9 cellular contexts compared by ENCODE assay signal in genomic region chr6:133921249-133921859, GRCh38. TPM values are rescaled to one million over a fixed set of nuclear protein-coding genes. Genes with fewer than 3 reads are reported as not detected.
DNase-seq lines count a peak whose midpoint lies in the region; ATAC-seq and TF ChIP-seq lines count a peak whose summit lies in the region.
"Had no signal": no experiment of that assay in that cellular context is flagged by ENCODE, and none has a peak within 500 bp of the region (broad histone marks: within the 10 kb centered on the region; RNA-seq: fewer than 3 reads in every experiment).

No MANE protein-coding gene starts in this region.

- TF ChIP-seq EP300 in ovary (IDR thresholded peaks at IDR 0.05) (no peak), transverse colon (IDR thresholded peaks at IDR 0.05; ENCODE audit: low read depth) (no peak)

- H3K36me3 ChIP-seq in ovary (no peaks in the 10 kb centered on the region), transverse colon (no peaks in the 10 kb centered on the region)

- no peaks in the 10 kb centered on the region for H3K36me3 Mint-ChIP-seq in activated T-helper 1 cell treated with anti-CD3 and anti-CD28 coated beads, Interleukin-12 subunit alpha, Interleukin-12 subunit beta, Interleukin-2, Interleukin-4 antibody, amounts not matched to agents 30 ng/mL and 10 ng/mL and 1 ng/mL, durations not matched to agents 14 hours and 24 hours and 36 hours (ENCODE audit: low read depth)
- H3K36me3 Mint-ChIP-seq: activated naive CD4-positive, alpha-beta T cell treated with anti-CD3 and anti-CD28 coated beads, Interleukin-2, amount 50 U/mL, for 24 hours had no signal

- H3K9me3 ChIP-seq in ovary (no peaks in the 10 kb centered on the region), transverse colon (no peaks in the 10 kb centered on the region)

- H3K4me1 Mint-ChIP-seq in activated T-helper 1 cell treated with anti-CD3 and anti-CD28 coated beads, Interleukin-12 subunit alpha, Interleukin-12 subunit beta, Interleukin-2, Interleukin-4 antibody, amounts not matched to agents 30 ng/mL and 10 ng/mL and 1 ng/mL, durations not matched to agents 14 hours and 24 hours and 36 hours (ENCODE audit: low read depth), result no peaks in the 10 kb centered on the region

- WGBS in ovary, 3 donors, result 3 to 8% (median 5%) methylated on average over 6 of the region's 6 CpGs
- 0 to 21% methylated on average over 1 to 6 of the region's 6 CpGs for WGBS in transverse colon (ENCODE audit: low coverage in 1 of 2), 2 donors

- peaks cover 18% of the 10 kb centered on the region for H3K27me3 Mint-ChIP-seq in activated T-helper 1 cell treated with anti-CD3 and anti-CD28 coated beads, Interleukin-12 subunit alpha, Interleukin-12 subunit beta, Interleukin-2, Interleukin-4 antibody, amounts not matched to agents 30 ng/mL and 10 ng/mL and 1 ng/mL, durations not matched to agents 14 hours and 24 hours and 36 hours (ENCODE audit: insufficient read depth)

- H3K4me1 ChIP-seq in ovary (ENCODE audit: insufficient read depth) (no peaks in the 10 kb centered on the region), transverse colon (peaks cover 0 to 4% (median 0%) of the 10 kb centered on the region in 4 donors)

- ATAC-seq in GM21528 (IDR thresholded peaks at IDR 0.05; ENCODE audit: low FRiP score, unreplicated experiment), result peak; percentile 61

- no peaks in the 10 kb centered on the region for H3K9me3 Mint-ChIP-seq in activated T-helper 1 cell treated with anti-CD3 and anti-CD28 coated beads, Interleukin-12 subunit alpha, Interleukin-12 subunit beta, Interleukin-2, Interleukin-4 antibody, amounts not matched to agents 30 ng/mL and 10 ng/mL and 1 ng/mL, durations not matched to agents 14 hours and 24 hours and 36 hours
- H3K9me3 Mint-ChIP-seq: activated naive CD4-positive, alpha-beta T cell treated with anti-CD3 and anti-CD28 coated beads, Interleukin-2, amount 50 U/mL, for 24 hours had no signal

- TF ChIP-seq CTCF in LNCaP clone FGC (IDR thresholded peaks at IDR 0.05; ENCODE audit: control insufficient read depth, extremely low read depth, insufficient read depth) (peak; percentile 80), fibroblast of villous mesenchyme (IDR thresholded peaks at IDR 0.05; ENCODE audit: insufficient read depth, low read depth, low read length) (peak; percentile 95), ovary (IDR thresholded peaks at IDR 0.05) (peak; percentile 57 to 70 (median 61)), transverse colon (IDR thresholded peaks at IDR 0.05) (peak; percentile 60 to 86 (median 80))

- DNase-seq in Caki2 (ENCODE audit: low read depth) (peak; percentile 71), LNCaP clone FGC (ENCODE audit: low read depth) (peak; percentile 35), RPMI8226 (peak; percentile 84), fibroblast of villous mesenchyme (ENCODE audit: low read depth) (peak; percentile 81), ovary (peak; percentile 76 to 89 (median 85)), transverse colon (peak; percentile 85)
- peak; percentile 35 for DNase-seq in activated T-helper 1 cell treated with anti-CD3 and anti-CD28 coated beads, Interleukin-12 subunit alpha, Interleukin-12 subunit beta, Interleukin-2, Interleukin-4 antibody, amounts not matched to agents 30 ng/mL and 10 ng/mL and 1 ng/mL, durations not matched to agents 14 hours and 24 hours and 36 hours (ENCODE audit: low spot score)

- in situ Hi-C loops in Caki2 (cut with HindIII; ENCODE audit: low pct_unique_long_range_greater_than_20kb, low sequenced_read_pairs), result no loop called here
- in situ Hi-C loops in transverse colon (cut with MboI; ENCODE audit: low pct_ligation_motif_present in 1 of 4, low pct_unique_long_range_greater_than_20kb in 1 of 4, low sequenced_read_pairs in 3 of 4), result loop anchor here in 3 of 4 donors (5.0 to 25.0 kb wide), 5 partner anchors 143 to 734 kb away; no protein-coding TSS in a partner anchor

- H3K27ac ChIP-seq in ovary, result no peak overlapping the region
- no peak overlapping the region for H3K27ac ChIP-seq in transverse colon

- H3K4me3 Mint-ChIP-seq in activated T-helper 1 cell treated with anti-CD3 and anti-CD28 coated beads, Interleukin-12 subunit alpha, Interleukin-12 subunit beta, Interleukin-2, Interleukin-4 antibody, amounts not matched to agents 30 ng/mL and 10 ng/mL and 1 ng/mL, durations not matched to agents 14 hours and 24 hours and 36 hours, result no peak overlapping the region
- H3K4me3 Mint-ChIP-seq: activated naive CD4-positive, alpha-beta T cell treated with anti-CD3 and anti-CD28 coated beads, Interleukin-2, amount 50 U/mL, for 24 hours had no signal

- H3K27ac Mint-ChIP-seq in activated T-helper 1 cell treated with anti-CD3 and anti-CD28 coated beads, Interleukin-12 subunit alpha, Interleukin-12 subunit beta, Interleukin-2, Interleukin-4 antibody, amounts not matched to agents 30 ng/mL and 10 ng/mL and 1 ng/mL, durations not matched to agents 14 hours and 24 hours and 36 hours, result no peak overlapping the region
- H3K27ac Mint-ChIP-seq: activated naive CD4-positive, alpha-beta T cell treated with anti-CD3 and anti-CD28 coated beads, Interleukin-2, amount 50 U/mL, for 24 hours had no signal

- H3K27me3 ChIP-seq in ovary, result no peaks in the 10 kb centered on the region
- peaks cover 6% of the 10 kb centered on the region for H3K27me3 ChIP-seq in transverse colon

- TF ChIP-seq POLR2A in ovary (IDR thresholded peaks at IDR 0.05) (no peak), transverse colon (IDR thresholded peaks at IDR 0.05) (no peak)

- no peak overlapping the region for H3K4me3 ChIP-seq in LNCaP clone FGC (ENCODE audit: low read depth, low read length)
- H3K4me3 ChIP-seq in fibroblast of villous mesenchyme (ENCODE audit: low read depth, low read length), result peak overlapping the region; percentile 29
- no peak overlapping the region for H3K4me3 ChIP-seq in ovary
- H3K4me3 ChIP-seq in transverse colon, result peak overlapping the region in 1 of 4 donors; percentile 25

- intact Hi-C loops in activated T-helper 1 cell treated with anti-CD3 and anti-CD28 coated beads, Interleukin-12 subunit alpha, Interleukin-12 subunit beta, Interleukin-2, Interleukin-4 antibody, amounts not matched to agents 30 ng/mL and 10 ng/mL and 1 ng/mL, durations not matched to agents 14 hours and 24 hours and 36 hours (cut with micrococcal nuclease), result loop anchor here (1.0 kb wide), 1 partner anchor 352 kb away; no protein-coding TSS in a partner anchor
- intact Hi-C loops in ovary (cut with DNase I) (loop anchor here (2.0 to 10.0 kb wide), 5 partner anchors 53 to 353 kb away; no protein-coding TSS in a partner anchor), transverse colon (cut with DNase I; ENCODE audit: low total_unique reads) (loop anchor here (5.0 to 10.0 kb wide), 2 partner anchors 143 to 176 kb away; no protein-coding TSS in a partner anchor)

RNA-seq across cellular contexts. Expression of gene TBPL1, which starts 31.7 kb away (rescaled TPM):
- total RNA-seq in Caki2 (2014; rRNA removed; shearing (Covaris generic); ENCODE audit: low replicate concordance), result 42.5 and 48.8 TPM in 2 replicates
- 40.5 and 42.2 TPM in 2 replicates for total RNA-seq in activated T-helper 1 cell treated with anti-CD3 and anti-CD28 coated beads, Interleukin-12 subunit alpha, Interleukin-12 subunit beta, Interleukin-2, Interleukin-4 antibody, amounts not matched to agents 30 ng/mL and 10 ng/mL and 1 ng/mL, durations not matched to agents 14 hours and 24 hours and 36 hours
- 6.4 and 18.6 TPM in 2 replicates for total RNA-seq in fibroblast of villous mesenchyme
- total RNA-seq in ovary, result 10 to 100 TPM; 13.3 to 25.2 (median 18.6) TPM
- polyA plus RNA-seq in ovary, result 10 to 100 TPM; 20.6 to 24.1 TPM
- 1 to 10 TPM in 3 of 4 donors, not detected in 1; 4.8 to 10.0 (median 4.9) TPM for total RNA-seq in transverse colon

RNA-seq across cellular contexts. Expression of gene TCF21, which starts 32.4 kb away (rescaled TPM):
- not detected in 2 replicates for total RNA-seq in Caki2 (2014; rRNA removed; shearing (Covaris generic); ENCODE audit: low replicate concordance)
- total RNA-seq in activated T-helper 1 cell treated with anti-CD3 and anti-CD28 coated beads, Interleukin-12 subunit alpha, Interleukin-12 subunit beta, Interleukin-2, Interleukin-4 antibody, amounts not matched to agents 30 ng/mL and 10 ng/mL and 1 ng/mL, durations not matched to agents 14 hours and 24 hours and 36 hours, result not detected in 2 replicates
- total RNA-seq in fibroblast of villous mesenchyme, result under 0.01 and 1.3 TPM in 2 replicates
- 10 to 100 TPM; 23.2 to 47.8 (median 39.3) TPM for total RNA-seq in ovary
- polyA plus RNA-seq in ovary, result 10 to 100 TPM; 27.6 to 50.9 TPM
- total RNA-seq in transverse colon, result 10 to 100 TPM in 2 of 4 donors, 1 to 10 TPM in 2; 6.0 to 13.0 (median 8.9) TPM

Comparison
In these comparisons a context has a peak if more than half of its experiments do, and no peak if none do; other contexts are left out.
1. DNase-seq: peak in every context shown above with its lines; median percentile 85 in ovary; 85 in transverse colon; 84 in RPMI8226; 81 in fibroblast of villous mesenchyme; 71 in Caki2; 35 in LNCaP clone FGC; 35 in activated T-helper 1 cell treated with anti-CD3 and anti-CD28 coated beads, Interleukin-12 subunit alpha, Interleukin-12 subunit beta, Interleukin-2, Interleukin-4 antibody, amounts not matched to agents 30 ng/mL and 10 ng/mL and 1 ng/mL, durations not matched to agents 14 hours and 24 hours and 36 hours.